8 cellular contexts compared by ENCODE assay signal in genomic region chr3:113744941-113745272, GRCh38. TPM values are rescaled to one million over a fixed set of nuclear protein-coding genes. Genes with fewer than 3 reads are reported as not detected.
DNase-seq lines count a peak whose midpoint lies in the region; ATAC-seq and TF ChIP-seq lines count a peak whose summit lies in the region.

No MANE protein-coding gene starts in this region.

- peaks cover 77% of the 10 kb centered on the region for H3K4me1 Mint-ChIP-seq in activated T-cell treated with anti-CD3 and anti-CD28 coated beads, Interleukin-2, amount 50 U/mL, for 24 hours (ENCODE audit: low read depth)

- TF ChIP-seq CTCF in left lung (IDR thresholded peaks at IDR 0.05): no peak

- H3K36me3 ChIP-seq in adipocyte (ENCODE audit: control insufficient read depth, insufficient read depth, low read length, severe bottlenecking) (peaks cover 8% of the 10 kb centered on the region), left lung (no peaks in the 10 kb centered on the region), thymus (ENCODE audit: control insufficient read depth, insufficient read depth) (no peaks in the 10 kb centered on the region)

- H3K4me3 ChIP-seq in adipocyte (ENCODE audit: low read length) (peak overlapping the region; percentile 92), left lung (peak overlapping the region; percentile 81 to 89), thymus (ENCODE audit: low read length) (peak overlapping the region; percentile 70)

- H3K9me3 ChIP-seq in adipocyte (ENCODE audit: control insufficient read depth, low read length): no peaks in the 10 kb centered on the region
- H3K9me3 ChIP-seq in left lung: no peaks in the 10 kb centered on the region
- no peaks in the 10 kb centered on the region for H3K9me3 ChIP-seq in thymus (ENCODE audit: control insufficient read depth)

- H3K27me3 Mint-ChIP-seq in activated T-cell treated with anti-CD3 and anti-CD28 coated beads, Interleukin-2, amount 50 U/mL, for 24 hours: no peaks in the 10 kb centered on the region

- peak overlapping the region; percentile 94 for H3K9ac ChIP-seq in adipocyte (ENCODE audit: low read length)

- DNase-seq in activated T-cell treated with anti-CD3 and anti-CD28 coated beads, Interleukin-2, amount 50 U/mL, for 24 hours: no peak
- DNase-seq in activated T-cell treated with anti-CD3 and anti-CD28 coated beads for 4 hours: no peak
- no peak for DNase-seq in adipocyte (ENCODE audit: low read depth)
- no peak for DNase-seq in left lung
- DNase-seq in NCI-H524 treated with DMSO at 0.1 percent for 48 hours (lab: John Stamatoyannopoulos, UW): no peak
- DNase-seq in ecto neural progenitor cell (ENCODE audit: low spot score): no peak
- no peak for DNase-seq in NCI-H510A treated with DMSO at 0.1 percent for 48 hours (lab: John Stamatoyannopoulos, UW)

- no peaks in the 10 kb centered on the region for H3K9me3 Mint-ChIP-seq in activated T-cell treated with anti-CD3 and anti-CD28 coated beads, Interleukin-2, amount 50 U/mL, for 24 hours

- 3% methylated on average over 14 of the region's 14 CpGs for WGBS in thymus

- H3K36me3 Mint-ChIP-seq in activated T-cell treated with anti-CD3 and anti-CD28 coated beads, Interleukin-2, amount 50 U/mL, for 24 hours (ENCODE audit: low read depth): peaks cover 70% of the 10 kb centered on the region

- H3K27ac ChIP-seq in left lung (peak overlapping the region; percentile 97 to 99), thymus (ENCODE audit: low read depth) (no peak overlapping the region)

- no peaks in the 10 kb centered on the region for H3K27me3 ChIP-seq in adipocyte (replicated peaks; ENCODE audit: control insufficient read depth, insufficient read depth, low read length)
- H3K27me3 ChIP-seq in left lung: no peaks in the 10 kb centered on the region
- no peaks in the 10 kb centered on the region for H3K27me3 ChIP-seq in thymus (ENCODE audit: control insufficient read depth, insufficient read depth)

- intact Hi-C loops in left lung (cut with DNase I): no loop called here

- peaks cover 50% of the 10 kb centered on the region for H3K4me1 ChIP-seq in adipocyte (ENCODE audit: control insufficient read depth, insufficient read depth, low read length)
- peaks cover 20 to 70% of the 10 kb centered on the region in 2 donors for H3K4me1 ChIP-seq in left lung
- peaks cover 9% of the 10 kb centered on the region for H3K4me1 ChIP-seq in thymus (ENCODE audit: control insufficient read depth, insufficient read depth, low read length)

- H3K4me3 Mint-ChIP-seq in activated T-cell treated with anti-CD3 and anti-CD28 coated beads, Interleukin-2, amount 50 U/mL, for 24 hours: peak overlapping the region; percentile 99

- peak overlapping the region; percentile 100 for H3K27ac Mint-ChIP-seq in activated T-cell treated with anti-CD3 and anti-CD28 coated beads, Interleukin-2, amount 50 U/mL, for 24 hours

- ATAC-seq in left lung: no peak

RNA-seq across cellular contexts. Expression of gene NAA50, which starts 1.1 kb away (rescaled TPM):
- 100 to 1,000 TPM in 1 of 2 donors, 10 to 100 TPM in 1; 96.9 to 132 TPM for total RNA-seq in left lung
- polyA plus RNA-seq in thymus: 43.6 TPM

RNA-seq across cellular contexts. Expression of gene ATP6V1A, which starts 1.9 kb away (rescaled TPM):
- 100 to 1,000 TPM; 111 to 137 TPM for total RNA-seq in left lung
- 30.0 TPM for polyA plus RNA-seq in thymus

RNA-seq across cellular contexts. Expression of gene USF3, which starts 48.5 kb away (rescaled TPM):
- total RNA-seq in left lung: 10 to 100 TPM; 18.2 to 19.0 TPM
- polyA plus RNA-seq in thymus: 8.6 TPM
